4 cellular contexts compared by ENCODE assay signal in the genomic region with DNA sequence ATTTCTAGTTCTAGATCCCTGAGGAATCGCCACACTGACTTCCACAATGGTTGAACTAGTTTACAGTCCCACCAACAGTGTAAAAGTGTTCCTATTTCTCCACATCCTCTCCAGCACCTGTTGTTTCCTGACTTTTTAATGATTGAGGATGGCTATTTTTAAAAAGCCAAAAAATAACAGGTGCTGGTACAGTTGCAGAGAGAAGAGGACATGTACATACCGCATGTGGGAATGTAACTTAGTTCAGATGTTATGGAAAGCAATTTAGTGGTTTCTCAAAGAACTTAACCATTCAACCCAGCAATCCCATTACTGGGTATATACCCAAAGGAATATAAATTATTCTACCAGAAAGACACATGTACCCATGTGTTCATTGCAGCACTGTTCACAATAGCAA. TPM values are rescaled to one million over a fixed set of nuclear protein-coding genes. Genes with fewer than 3 reads are reported as not detected.
"Had no signal": no experiment of that assay in that cellular context is flagged by ENCODE, and none has a peak within 500 bp of the region (broad histone marks: within the 10 kb centered on the region; RNA-seq: fewer than 3 reads in every experiment).

No MANE protein-coding gene starts in this region.

RNA-seq across cellular contexts. Expression of gene THBS2, which starts 57.4 kb away (rescaled TPM):
- total RNA-seq: OCI-LY7, PC-3, PC-9, SJSA1 had no signal
